Comparison of ENCODE assay signal across 32 cellular contexts in the genomic region with DNA sequence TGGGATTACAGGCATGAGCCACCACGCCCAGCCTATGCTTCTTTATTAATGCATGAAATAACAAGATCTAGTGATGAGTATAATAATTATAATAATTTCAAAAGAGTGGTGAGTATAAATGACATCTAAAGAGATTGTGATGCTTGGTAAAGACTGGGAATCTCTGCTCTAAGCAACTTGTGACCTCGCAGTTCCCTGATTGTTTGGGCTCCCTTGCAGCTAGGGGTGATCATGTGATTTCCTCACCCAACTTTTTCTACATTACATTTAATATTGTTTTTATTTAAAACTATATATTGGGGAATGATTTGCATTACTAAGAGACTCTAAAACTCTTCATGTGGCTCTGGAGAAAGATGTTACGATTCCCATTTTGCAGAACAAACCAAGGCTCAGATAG.
"Had no signal": no experiment of that assay in that cellular context is flagged by ENCODE, and none has a peak within 500 bp of the region (broad histone marks: within the 10 kb centered on the region; RNA-seq: fewer than 3 reads in every experiment).

No MANE protein-coding gene starts in this region.

- DNase-seq: naive B cell; naive thymus-derived CD8-positive, alpha-beta T cell; nucleus accumbens; ovary; posterior cingulate gyrus; psoas muscle; right cardiac atrium; right lobe of liver; spleen; stimulated activated CD4-positive, alpha-beta T cell treated with anti-CD3 and anti-CD28 coated beads, Interleukin-12 subunit alpha, Interleukin-12 subunit beta, amount 100 ng/mL, for 4 hours; stimulated activated CD4-positive, alpha-beta T cell treated with anti-CD3 and anti-CD28 coated beads, Interleukin-1b, Interleukin-23, amount 100 ng/mL, for 48 hours; stimulated activated CD4-positive, alpha-beta T cell treated with anti-CD3 and anti-CD28 coated beads, Interleukin-4, amount 100 ng/mL, for 1 hour; stimulated activated CD4-positive, alpha-beta T cell treated with anti-CD3 and anti-CD28 coated beads, Interleukin-4, amount 100 ng/mL, for 4 hours; stimulated activated CD8-positive, alpha-beta memory T cell treated with anti-CD3 and anti-CD28 coated beads, Interleukin-4, amount 100 ng/mL, for 48 hours; stimulated activated naive CD4-positive, alpha-beta T cell; stimulated activated naive CD8-positive, alpha-beta T cell treated with anti-CD3 and anti-CD28 coated beads, Interleukin-15, amount 100 ng/mL, for 72 hours; stimulated activated naive CD8-positive, alpha-beta T cell treated with anti-CD3 and anti-CD28 coated beads, Interleukin-15, Interleukin-2, amounts not matched to agents 100 U/mL and 50 U/mL, for 24 hours; substantia nigra; testis; tibial artery; transverse colon; upper lobe of right lung; uterus had no signal

- H3K27ac ChIP-seq: neural progenitor cell, ovary, parathyroid adenoma, psoas muscle, right lobe of liver, skin epidermis, suprapubic skin, testis, tibial artery, transverse colon, upper lobe of right lung, uterus had no signal

- H3K36me3 Mint-ChIP-seq: stimulated activated memory B cell treated with anti-CD40 and anti-IgM and Interleukin-4, amounts not matched to agents 10 μg/mL and 1 μg/mL and 100 μg/mL, for 72 hours had no signal

- H3K4me1 ChIP-seq: neural progenitor cell, parathyroid adenoma, psoas muscle, right lobe of liver, testis, upper lobe of right lung, uterus had no signal

- H3K4me3 Mint-ChIP-seq: naive thymus-derived CD8-positive, alpha-beta T cell; natural killer cell treated with Interleukin-12 subunit alpha and Interleukin-12 subunit beta and Interleukin-15 and Interleukin-18, amount 100 ng/mL, for 72 hours; neural progenitor cell; stimulated activated memory B cell treated with anti-CD40 and anti-IgM and Interleukin-4, amounts not matched to agents 10 μg/mL and 1 μg/mL and 100 μg/mL, for 72 hours; stimulated activated naive CD8-positive, alpha-beta T cell treated with anti-CD3 and anti-CD28 coated beads, Interleukin-15, amount 100 ng/mL, for 72 hours; type B pancreatic cell had no signal

- H3K27me3 Mint-ChIP-seq: naive B cell; naive thymus-derived CD8-positive, alpha-beta T cell; natural killer cell treated with Interleukin-12 subunit alpha and Interleukin-12 subunit beta and Interleukin-15 and Interleukin-18, amount 100 ng/mL, for 72 hours; progenitor cell of endocrine pancreas; stimulated activated memory B cell treated with anti-CD40 and anti-IgM and Interleukin-4, amounts not matched to agents 10 μg/mL and 1 μg/mL and 100 μg/mL, for 72 hours; stimulated activated naive CD8-positive, alpha-beta T cell treated with anti-CD3 and anti-CD28 coated beads, Interleukin-15, amount 100 ng/mL, for 72 hours had no signal

- H3K4me3 ChIP-seq: neural progenitor cell, ovary, psoas muscle, right lobe of liver, skin epidermis, smooth muscle cell, spleen, suprapubic skin, testis, tibial artery, transverse colon, upper lobe of right lung, uterus had no signal

- H3K27ac Mint-ChIP-seq: naive B cell; naive thymus-derived CD8-positive, alpha-beta T cell; natural killer cell treated with Interleukin-12 subunit alpha and Interleukin-12 subunit beta and Interleukin-15 and Interleukin-18, amount 100 ng/mL, for 72 hours; neural progenitor cell; progenitor cell of endocrine pancreas; stimulated activated memory B cell treated with anti-CD40 and anti-IgM and Interleukin-4, amounts not matched to agents 10 μg/mL and 1 μg/mL and 100 μg/mL, for 72 hours; stimulated activated naive CD8-positive, alpha-beta T cell treated with anti-CD3 and anti-CD28 coated beads, Interleukin-15, amount 100 ng/mL, for 72 hours; type B pancreatic cell had no signal

- ATAC-seq: naive thymus-derived CD8-positive, alpha-beta T cell; natural killer cell treated with Interleukin-12 subunit alpha and Interleukin-12 subunit beta and Interleukin-15 and Interleukin-18, amount 100 ng/mL, for 72 hours; psoas muscle; right cardiac atrium; right lobe of liver; stimulated activated memory B cell treated with anti-CD40 and anti-IgM and Interleukin-4, amounts not matched to agents 10 μg/mL and 1 μg/mL and 100 μg/mL, for 72 hours; stimulated activated naive CD8-positive, alpha-beta T cell treated with anti-CD3 and anti-CD28 coated beads, Interleukin-15, amount 100 ng/mL, for 72 hours; stimulated activated naive CD8-positive, alpha-beta T cell treated with anti-CD3 and anti-CD28 coated beads, Interleukin-15, Interleukin-2, amounts not matched to agents 100 U/mL and 50 U/mL, for 24 hours; upper lobe of right lung had no signal

- H3K27me3 ChIP-seq: neural progenitor cell, ovary, right lobe of liver, spleen, suprapubic skin, testis, tibial artery, transverse colon, upper lobe of right lung, uterus had no signal

- H3K9me3 ChIP-seq: ovary, psoas muscle, right lobe of liver, suprapubic skin, testis, tibial artery, upper lobe of right lung, uterus had no signal

- H3K36me3 ChIP-seq: neural progenitor cell, ovary, right lobe of liver, spleen, suprapubic skin, tibial artery, transverse colon, upper lobe of right lung, uterus had no signal

- H3K9me3 Mint-ChIP-seq: natural killer cell treated with Interleukin-12 subunit alpha and Interleukin-12 subunit beta and Interleukin-15 and Interleukin-18, amount 100 ng/mL, for 72 hours; stimulated activated memory B cell treated with anti-CD40 and anti-IgM and Interleukin-4, amounts not matched to agents 10 μg/mL and 1 μg/mL and 100 μg/mL, for 72 hours; stimulated activated naive CD8-positive, alpha-beta T cell treated with anti-CD3 and anti-CD28 coated beads, Interleukin-15, amount 100 ng/mL, for 72 hours had no signal
